11 cellular contexts compared by ENCODE assay signal in genomic region chr20:62935968-62936585, GRCh38. TPM values are rescaled to one million over a fixed set of nuclear protein-coding genes. Genes with fewer than 3 reads are reported as not detected.
A peak's percentile ranks its signal among the peaks of the same experiment; 100 is the strongest.
DNase-seq lines count a peak whose midpoint lies in the region; ATAC-seq, FAIRE-seq and TF ChIP-seq lines count a peak whose summit lies in the region.
"Had no signal": no experiment of that assay in that cellular context is flagged by ENCODE, and none has a peak within 500 bp of the region (broad histone marks: within the 10 kb centered on the region; RNA-seq: fewer than 3 reads in every experiment).

No MANE protein-coding gene starts in this region.

- peak overlapping the region; percentile 86 for H3K4me2 ChIP-seq in astrocyte (ENCODE audit: low read length)

- FAIRE-seq in astrocyte (lab: Jason Lieb, UNC), result no peak

- H2AFZ ChIP-seq in astrocyte (ENCODE audit: low read depth, low read length), result no peak overlapping the region

- H4K20me1 ChIP-seq in astrocyte (ENCODE audit: insufficient read depth, low read length), result peaks cover 78% of the 10 kb centered on the region

- ATAC-seq in Right ventricle myocardium inferior, result no peak
- ATAC-seq in upper lobe of right lung, result no peak
- no peak for ATAC-seq in HG03469 (IDR thresholded peaks at IDR 0.05; ENCODE audit: unreplicated experiment)

- H3K36me3 ChIP-seq in left ventricle myocardium inferior, result peaks cover 22% of the 10 kb centered on the region
- H3K36me3 ChIP-seq in astrocyte (ENCODE audit: insufficient read depth, low read length), result peaks cover 5% of the 10 kb centered on the region
- H3K36me3 ChIP-seq in kidney epithelial cell (ENCODE audit: control insufficient read depth, insufficient read depth, low read length), result peaks cover 3% of the 10 kb centered on the region
- peaks cover under 1% of the 10 kb centered on the region for H3K36me3 ChIP-seq in upper lobe of right lung

- H3K9me3 Mint-ChIP-seq in astrocyte (ENCODE audit: unreplicated experiment), result no peaks in the 10 kb centered on the region

- H3K4me3 ChIP-seq in left ventricle myocardium inferior (peak overlapping the region; percentile 95), astrocyte (ENCODE audit: insufficient read depth, low read depth, low read length) (peak overlapping the region; percentile 80), kidney epithelial cell (ENCODE audit: low read depth, low read length) (peak overlapping the region; percentile 81), upper lobe of right lung (peak overlapping the region; percentile 93)

- H3K27me3 Mint-ChIP-seq in astrocyte (ENCODE audit: low read depth, unreplicated experiment), result no peaks in the 10 kb centered on the region

- peaks cover 11% of the 10 kb centered on the region for H3K4me1 Mint-ChIP-seq in astrocyte (ENCODE audit: low read depth, unreplicated experiment)

- H3K27me3 ChIP-seq in left ventricle myocardium inferior (ENCODE audit: low read depth) (no peaks in the 10 kb centered on the region), astrocyte (ENCODE audit: insufficient read depth, low read length) (no peaks in the 10 kb centered on the region), kidney epithelial cell (ENCODE audit: control insufficient read depth, insufficient read depth, low read length) (no peaks in the 10 kb centered on the region), upper lobe of right lung (no peaks in the 10 kb centered on the region)

- H3K27ac Mint-ChIP-seq in astrocyte (ENCODE audit: unreplicated experiment), result no peak overlapping the region

- H3K4me1 ChIP-seq in left ventricle myocardium inferior, result peaks cover 70% of the 10 kb centered on the region
- peaks cover 13% of the 10 kb centered on the region for H3K4me1 ChIP-seq in astrocyte (ENCODE audit: insufficient read depth, low read length)
- H3K4me1 ChIP-seq in upper lobe of right lung, result peaks cover 28% of the 10 kb centered on the region

- H3K36me3 Mint-ChIP-seq in astrocyte (ENCODE audit: low read depth, unreplicated experiment), result peaks cover 5% of the 10 kb centered on the region

- DNase-seq in left ventricle myocardium inferior (no peak), Right ventricle myocardium inferior (ENCODE audit: missing footprints) (no peak), astrocyte (ENCODE audit: low read depth) (no peak), kidney epithelial cell (ENCODE audit: low read depth) (no peak), upper lobe of right lung (peak; percentile 51), KG1 (lab: John Stamatoyannopoulos, UW) (no peak)
- DNase-seq in central memory CD4-positive, alpha-beta T cell, result no peak
- DNase-seq: C1 segment of cervical spinal cord, NCI-H446, T1000 had no signal

- intact Hi-C loops in left ventricle myocardium inferior (cut with micrococcal nuclease) (no loop called here), Right ventricle myocardium inferior (cut with DNase I) (loop anchor here (5.0 kb wide), 1 partner anchor 34 kb away; no protein-coding TSS in a partner anchor), upper lobe of right lung (cut with DNase I) (no loop called here)

- H3K79me2 ChIP-seq in astrocyte (ENCODE audit: insufficient read depth, low read length), result peaks cover 93% of the 10 kb centered on the region

- no peak overlapping the region for H3K4me3 Mint-ChIP-seq in astrocyte (ENCODE audit: unreplicated experiment)

- no peaks in the 10 kb centered on the region for H3K9me3 ChIP-seq in left ventricle myocardium inferior (replicated peaks)
- H3K9me3 ChIP-seq in astrocyte (ENCODE audit: insufficient read depth, low read depth, low read length), result no peaks in the 10 kb centered on the region
- H3K9me3 ChIP-seq in upper lobe of right lung, result no peaks in the 10 kb centered on the region

- H3K9ac ChIP-seq in astrocyte (ENCODE audit: low read length), result peak overlapping the region; percentile 100

- TF ChIP-seq CTCF in left ventricle myocardium inferior (IDR thresholded peaks at IDR 0.05; ENCODE audit: borderline replicate concordance) (no peak), astrocyte (IDR thresholded peaks at IDR 0.05; ENCODE audit: insufficient read depth, low read depth, low read length) (no peak), kidney epithelial cell (IDR thresholded peaks at IDR 0.05; ENCODE audit: insufficient read depth, low read length, poor library complexity, severe bottlenecking) (no peak), upper lobe of right lung (IDR thresholded peaks at IDR 0.05) (no peak)

- H3K27ac ChIP-seq in left ventricle myocardium inferior (replicated peaks) (no peak overlapping the region), astrocyte (ENCODE audit: low read depth, low read length) (peak overlapping the region; percentile 98), upper lobe of right lung (no peak overlapping the region)

RNA-seq across cellular contexts. Expression of gene GID8, which starts 1.9 kb away (rescaled TPM):
- total RNA-seq in left ventricle myocardium inferior, result 16.2 TPM
- total RNA-seq in Right ventricle myocardium inferior, result 16.1 TPM
- total RNA-seq in astrocyte, result 37.1 and 37.3 TPM in 2 replicates
- total RNA-seq in kidney epithelial cell, result 32.9 and 36.3 TPM in 2 replicates
- 27.4 TPM for total RNA-seq in upper lobe of right lung

RNA-seq across cellular contexts. Expression of gene DIDO1, which starts 9.8 kb away (rescaled TPM):
- total RNA-seq in left ventricle myocardium inferior (37.0 TPM), Right ventricle myocardium inferior (33.5 TPM), astrocyte (39.0 and 39.2 TPM in 2 replicates), kidney epithelial cell (37.9 and 40.2 TPM in 2 replicates), upper lobe of right lung (55.5 TPM)

RNA-seq across cellular contexts. Expression of gene SLC17A9, which starts 16.4 kb away (rescaled TPM):
- total RNA-seq in left ventricle myocardium inferior (0.47 TPM), Right ventricle myocardium inferior (0.41 TPM), astrocyte (11.6 and 12.4 TPM in 2 replicates), kidney epithelial cell (12.0 and 13.8 TPM in 2 replicates), upper lobe of right lung (15.2 TPM)
